1 cellular context compared by ENCODE assay signal in the genomic region with DNA sequence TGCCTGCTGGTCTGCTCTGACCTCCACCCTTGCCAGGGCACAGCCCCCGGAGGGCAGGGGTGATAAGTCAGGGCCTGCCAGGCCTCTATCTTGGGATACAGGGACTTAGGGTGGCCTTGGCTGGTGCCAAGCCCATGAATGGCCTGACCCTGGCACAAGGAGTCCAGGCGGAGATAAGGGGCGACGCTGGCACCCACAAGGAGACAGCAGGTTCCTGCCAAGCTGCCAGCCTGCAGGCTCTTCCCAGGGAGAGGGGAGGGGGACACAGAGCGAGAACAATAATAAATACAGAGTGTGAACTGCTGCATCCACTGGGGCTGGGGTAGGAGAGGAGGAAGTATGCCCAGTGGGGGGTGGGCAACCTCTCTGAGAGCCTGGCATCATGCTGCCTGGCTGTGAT.
TF ChIP-seq lines count a peak whose summit lies in the region.

No MANE protein-coding gene starts in this region.

TF ChIP-seq in GM23338, 12 proteins besides CTCF, POLR2A, EP300 and RAD21:
- TF ChIP-seq EZH2 (IDR thresholded peaks at IDR 0.05; ENCODE audit: low read depth, unreplicated experiment) (no peak), ZNF331 (CRISPR knock-in tag; IDR thresholded peaks at IDR 0.05; ENCODE audit: low read depth) (no peak), CREB1 (CRISPR knock-in tag; IDR thresholded peaks at IDR 0.05; ENCODE audit: low read depth) (no peak), JUNB (IDR thresholded peaks at IDR 0.05; ENCODE audit: unreplicated experiment) (no peak), ETS1 (IDR thresholded peaks at IDR 0.05) (no peak), NANOG (IDR thresholded peaks at IDR 0.05; ENCODE audit: borderline replicate concordance) (no peak), ZNF114 (CRISPR knock-in tag; IDR thresholded peaks at IDR 0.05) (no peak), EZH2phosphoT487 (IDR thresholded peaks at IDR 0.05; ENCODE audit: unreplicated experiment) (no peak), STAT1 (IDR thresholded peaks at IDR 0.05; ENCODE audit: unreplicated experiment) (no peak), POLR2AphosphoS5 (IDR thresholded peaks at IDR 0.05; ENCODE audit: low read depth) (no peak)
- TF ChIP-seq, protein P1, sequence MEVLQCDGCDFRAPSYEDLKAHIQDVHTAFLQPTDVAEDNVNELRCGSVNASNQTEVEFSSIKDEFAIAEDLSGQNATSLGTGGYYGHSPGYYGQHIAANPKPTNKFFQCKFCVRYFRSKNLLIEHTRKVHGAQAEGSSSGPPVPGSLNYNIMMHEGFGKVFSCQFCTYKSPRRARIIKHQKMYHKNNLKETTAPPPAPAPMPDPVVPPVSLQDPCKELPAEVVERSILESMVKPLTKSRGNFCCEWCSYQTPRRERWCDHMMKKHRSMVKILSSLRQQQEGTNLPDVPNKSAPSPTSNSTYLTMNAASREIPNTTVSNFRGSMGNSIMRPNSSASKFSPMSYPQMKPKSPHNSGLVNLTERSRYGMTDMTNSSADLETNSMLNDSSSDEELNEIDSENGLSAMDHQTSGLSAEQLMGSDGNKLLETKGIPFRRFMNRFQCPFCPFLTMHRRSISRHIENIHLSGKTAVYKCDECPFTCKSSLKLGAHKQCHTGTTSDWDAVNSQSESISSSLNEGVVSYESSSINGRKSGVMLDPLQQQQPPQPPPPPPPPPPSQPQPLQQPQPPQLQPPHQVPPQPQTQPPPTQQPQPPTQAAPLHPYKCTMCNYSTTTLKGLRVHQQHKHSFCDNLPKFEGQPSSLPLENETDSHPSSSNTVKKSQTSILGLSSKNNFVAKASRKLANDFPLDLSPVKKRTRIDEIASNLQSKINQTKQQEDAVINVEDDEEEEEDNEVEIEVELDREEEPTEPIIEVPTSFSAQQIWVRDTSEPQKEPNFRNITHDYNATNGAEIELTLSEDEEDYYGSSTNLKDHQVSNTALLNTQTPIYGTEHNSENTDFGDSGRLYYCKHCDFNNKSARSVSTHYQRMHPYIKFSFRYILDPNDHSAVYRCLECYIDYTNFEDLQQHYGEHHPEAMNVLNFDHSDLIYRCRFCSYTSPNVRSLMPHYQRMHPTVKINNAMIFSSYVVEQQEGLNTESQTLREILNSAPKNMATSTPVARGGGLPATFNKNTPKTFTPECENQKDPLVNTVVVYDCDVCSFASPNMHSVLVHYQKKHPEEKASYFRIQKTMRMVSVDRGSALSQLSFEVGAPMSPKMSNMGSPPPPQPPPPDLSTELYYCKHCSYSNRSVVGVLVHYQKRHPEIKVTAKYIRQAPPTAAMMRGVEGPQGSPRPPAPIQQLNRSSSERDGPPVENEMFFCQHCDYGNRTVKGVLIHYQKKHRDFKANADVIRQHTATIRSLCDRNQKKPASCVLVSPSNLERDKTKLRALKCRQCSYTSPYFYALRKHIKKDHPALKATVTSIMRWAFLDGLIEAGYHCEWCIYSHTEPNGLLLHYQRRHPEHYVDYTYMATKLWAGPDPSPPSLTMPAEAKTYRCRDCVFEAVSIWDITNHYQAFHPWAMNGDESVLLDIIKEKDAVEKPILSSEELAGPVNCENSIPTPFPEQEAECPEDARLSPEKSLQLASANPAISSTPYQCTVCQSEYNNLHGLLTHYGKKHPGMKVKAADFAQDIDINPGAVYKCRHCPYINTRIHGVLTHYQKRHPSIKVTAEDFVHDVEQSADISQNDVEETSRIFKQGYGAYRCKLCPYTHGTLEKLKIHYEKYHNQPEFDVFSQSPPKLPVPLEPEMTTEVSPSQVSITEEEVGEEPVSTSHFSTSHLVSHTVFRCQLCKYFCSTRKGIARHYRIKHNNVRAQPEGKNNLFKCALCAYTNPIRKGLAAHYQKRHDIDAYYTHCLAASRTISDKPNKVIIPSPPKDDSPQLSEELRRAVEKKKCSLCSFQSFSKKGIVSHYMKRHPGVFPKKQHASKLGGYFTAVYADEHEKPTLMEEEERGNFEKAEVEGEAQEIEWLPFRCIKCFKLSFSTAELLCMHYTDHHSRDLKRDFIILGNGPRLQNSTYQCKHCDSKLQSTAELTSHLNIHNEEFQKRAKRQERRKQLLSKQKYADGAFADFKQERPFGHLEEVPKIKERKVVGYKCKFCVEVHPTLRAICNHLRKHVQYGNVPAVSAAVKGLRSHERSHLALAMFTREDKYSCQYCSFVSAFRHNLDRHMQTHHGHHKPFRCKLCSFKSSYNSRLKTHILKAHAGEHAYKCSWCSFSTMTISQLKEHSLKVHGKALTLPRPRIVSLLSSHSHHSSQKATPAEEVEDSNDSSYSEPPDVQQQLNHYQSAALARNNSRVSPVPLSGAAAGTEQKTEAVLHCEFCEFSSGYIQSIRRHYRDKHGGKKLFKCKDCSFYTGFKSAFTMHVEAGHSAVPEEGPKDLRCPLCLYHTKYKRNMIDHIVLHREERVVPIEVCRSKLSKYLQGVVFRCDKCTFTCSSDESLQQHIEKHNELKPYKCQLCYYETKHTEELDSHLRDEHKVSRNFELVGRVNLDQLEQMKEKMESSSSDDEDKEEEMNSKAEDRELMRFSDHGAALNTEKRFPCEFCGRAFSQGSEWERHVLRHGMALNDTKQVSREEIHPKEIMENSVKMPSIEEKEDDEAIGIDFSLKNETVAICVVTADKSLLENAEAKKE (CRISPR knock-in tag; IDR thresholded peaks at IDR 0.05): no peak
- TF ChIP-seq, protein P2, sequence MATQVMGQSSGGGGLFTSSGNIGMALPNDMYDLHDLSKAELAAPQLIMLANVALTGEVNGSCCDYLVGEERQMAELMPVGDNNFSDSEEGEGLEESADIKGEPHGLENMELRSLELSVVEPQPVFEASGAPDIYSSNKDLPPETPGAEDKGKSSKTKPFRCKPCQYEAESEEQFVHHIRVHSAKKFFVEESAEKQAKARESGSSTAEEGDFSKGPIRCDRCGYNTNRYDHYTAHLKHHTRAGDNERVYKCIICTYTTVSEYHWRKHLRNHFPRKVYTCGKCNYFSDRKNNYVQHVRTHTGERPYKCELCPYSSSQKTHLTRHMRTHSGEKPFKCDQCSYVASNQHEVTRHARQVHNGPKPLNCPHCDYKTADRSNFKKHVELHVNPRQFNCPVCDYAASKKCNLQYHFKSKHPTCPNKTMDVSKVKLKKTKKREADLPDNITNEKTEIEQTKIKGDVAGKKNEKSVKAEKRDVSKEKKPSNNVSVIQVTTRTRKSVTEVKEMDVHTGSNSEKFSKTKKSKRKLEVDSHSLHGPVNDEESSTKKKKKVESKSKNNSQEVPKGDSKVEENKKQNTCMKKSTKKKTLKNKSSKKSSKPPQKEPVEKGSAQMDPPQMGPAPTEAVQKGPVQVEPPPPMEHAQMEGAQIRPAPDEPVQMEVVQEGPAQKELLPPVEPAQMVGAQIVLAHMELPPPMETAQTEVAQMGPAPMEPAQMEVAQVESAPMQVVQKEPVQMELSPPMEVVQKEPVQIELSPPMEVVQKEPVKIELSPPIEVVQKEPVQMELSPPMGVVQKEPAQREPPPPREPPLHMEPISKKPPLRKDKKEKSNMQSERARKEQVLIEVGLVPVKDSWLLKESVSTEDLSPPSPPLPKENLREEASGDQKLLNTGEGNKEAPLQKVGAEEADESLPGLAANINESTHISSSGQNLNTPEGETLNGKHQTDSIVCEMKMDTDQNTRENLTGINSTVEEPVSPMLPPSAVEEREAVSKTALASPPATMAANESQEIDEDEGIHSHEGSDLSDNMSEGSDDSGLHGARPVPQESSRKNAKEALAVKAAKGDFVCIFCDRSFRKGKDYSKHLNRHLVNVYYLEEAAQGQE (IDR thresholded peaks at IDR 0.05; ENCODE audit: unreplicated experiment): no peak
TF ChIP-seq in GM23338: peak in this region for 0.
